In the genomic region with DNA sequence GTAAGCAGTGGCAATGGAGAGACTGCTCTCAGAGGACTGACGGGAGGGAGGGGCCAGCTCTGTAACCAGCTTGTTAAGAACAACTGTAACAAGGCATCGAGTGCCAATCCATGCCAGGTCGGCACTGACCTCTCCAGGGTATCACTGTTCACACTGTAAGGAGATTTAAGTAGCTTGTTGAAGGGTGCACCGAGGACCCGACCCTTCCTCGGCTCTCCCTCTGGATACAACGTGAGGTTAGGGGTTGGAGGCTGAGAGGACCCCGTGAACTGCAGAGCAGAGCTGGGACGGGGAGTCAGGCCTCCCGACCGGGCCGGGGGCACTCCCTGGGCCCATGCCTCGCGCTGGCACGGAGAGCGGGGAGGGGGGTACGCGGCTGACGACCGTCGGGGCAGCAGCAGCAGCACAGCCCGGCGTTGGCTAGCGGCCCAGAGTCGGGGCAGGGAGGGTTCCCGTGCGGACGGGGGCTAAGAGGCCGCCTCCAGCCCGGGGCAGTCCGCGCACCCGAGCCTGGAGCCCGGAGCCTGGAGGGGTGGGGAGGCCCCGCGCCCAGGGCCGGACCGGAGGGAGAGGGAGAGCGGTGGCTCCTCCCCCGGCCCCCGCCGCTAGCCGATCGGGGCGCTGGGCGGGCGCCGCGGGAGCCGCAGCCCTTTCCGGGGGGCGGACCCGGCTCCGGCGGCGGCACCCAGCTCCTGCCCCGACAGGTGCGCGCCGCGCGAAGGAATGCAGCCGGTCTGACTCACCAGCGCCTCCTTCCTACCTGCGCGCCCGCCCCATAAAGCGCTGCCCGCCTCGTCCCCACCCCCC, we compare ENCODE assay signal across 8 cellular contexts. TPM values are rescaled to one million over a fixed set of nuclear protein-coding genes. Genes with fewer than 3 reads are reported as not detected.
DNase-seq lines count a peak whose midpoint lies in the region; ATAC-seq and TF ChIP-seq lines count a peak whose summit lies in the region.

Gene ITGB4, plus strand, starts transcription at position 804 of the 807 bp plus-strand sequence. CDS start 3,245 bp downstream, outside the sequence.

- H3K36me3 Mint-ChIP-seq in endothelial cell (ENCODE audit: low read depth, unreplicated experiment) (no peaks in the 10 kb centered on the region), naive B cell (no peaks in the 10 kb centered on the region)
- no peaks in the 10 kb centered on the region for H3K36me3 Mint-ChIP-seq in stimulated activated memory B cell treated with anti-CD40 and anti-IgM and Interleukin-4, amounts not matched to agents 10 μg/mL and 1 μg/mL and 100 μg/mL, for 72 hours

- H3K9me3 ChIP-seq in MM.1S (replicated peaks; ENCODE audit: insufficient read depth, low read length): no peaks in the 10 kb centered on the region

- no peaks in the 10 kb centered on the region for H4K20me1 ChIP-seq in MM.1S (ENCODE audit: insufficient read depth, low read length)

- H3K27me3 ChIP-seq in MM.1S (replicated peaks; ENCODE audit: insufficient read depth, low read length): 0 out of 2 replicates have a peak, but pooled peaks cover 13% of the 10 kb centered on the region

- no peaks in the 10 kb centered on the region for H3K79me2 ChIP-seq in MM.1S (ENCODE audit: low read length)

- H2AFZ ChIP-seq in MM.1S (ENCODE audit: low read length): peak within 1 kb of the TSS; percentile 92

- peaks cover 9% of the 10 kb centered on the region; the same call in 1 of the 2 replicates for H3K4me1 ChIP-seq in MM.1S (ENCODE audit: low read length)

- peaks cover 6% of the 10 kb centered on the region for H3K27me3 Mint-ChIP-seq in endothelial cell (ENCODE audit: unreplicated experiment)
- H3K27me3 Mint-ChIP-seq in naive B cell: peaks cover 0 to 33% (median 6%) of the 10 kb centered on the region in 3 donors
- H3K27me3 Mint-ChIP-seq in stimulated activated memory B cell treated with anti-CD40 and anti-IgM and Interleukin-4, amounts not matched to agents 10 μg/mL and 1 μg/mL and 100 μg/mL, for 72 hours: peaks cover 34% of the 10 kb centered on the region

- peak within 1 kb of the TSS; percentile 100 for H3K4me2 ChIP-seq in MM.1S (ENCODE audit: low read depth, low read length)

- DNase-seq in D341Med (ENCODE audit: low spot score): peak; percentile 81
- DNase-seq in MM.1S: peak; percentile 87
- peak; percentile 10 to 14 (median 13) for DNase-seq in activated CD8-positive, alpha-beta memory T cell treated with anti-CD3 and anti-CD28 coated beads for 48 hours (ENCODE audit: low read depth in 2 of 3, low spot score in 2 of 3)
- peak; percentile 16 for DNase-seq in endothelial cell (ENCODE audit: low spot score)
- peak; percentile 43 for DNase-seq in naive B cell

- peak within 1 kb of the TSS; percentile 16 for H3K27ac Mint-ChIP-seq in endothelial cell (ENCODE audit: unreplicated experiment)
- H3K27ac Mint-ChIP-seq in naive B cell: no peak within 1 kb of the TSS
- H3K27ac Mint-ChIP-seq in stimulated activated memory B cell treated with anti-CD40 and anti-IgM and Interleukin-4, amounts not matched to agents 10 μg/mL and 1 μg/mL and 100 μg/mL, for 72 hours: peak within 1 kb of the TSS; percentile 47

- no peaks in the 10 kb centered on the region for H3K4me1 Mint-ChIP-seq in endothelial cell (ENCODE audit: unreplicated experiment)
- peaks cover 4 to 8% (median 8%) of the 10 kb centered on the region in 3 donors for H3K4me1 Mint-ChIP-seq in naive B cell
- H3K4me1 Mint-ChIP-seq in stimulated activated memory B cell treated with anti-CD40 and anti-IgM and Interleukin-4, amounts not matched to agents 10 μg/mL and 1 μg/mL and 100 μg/mL, for 72 hours: peaks cover 8% of the 10 kb centered on the region

- peak within 1 kb of the TSS; percentile 40 for H3K4me3 Mint-ChIP-seq in endothelial cell (ENCODE audit: unreplicated experiment)
- H3K4me3 Mint-ChIP-seq in naive B cell: peak within 1 kb of the TSS; percentile 72 to 86 (median 80)
- peak within 1 kb of the TSS; percentile 72 for H3K4me3 Mint-ChIP-seq in stimulated activated memory B cell treated with anti-CD40 and anti-IgM and Interleukin-4, amounts not matched to agents 10 μg/mL and 1 μg/mL and 100 μg/mL, for 72 hours

- no peaks in the 10 kb centered on the region for H3K36me3 ChIP-seq in MM.1S (replicated peaks; ENCODE audit: insufficient read depth, low read length)

- TF ChIP-seq CTCF in MM.1S (IDR thresholded peaks at IDR 0.05; ENCODE audit: low read length) (no peak), endothelial cell (IDR thresholded peaks at IDR 0.05; ENCODE audit: unreplicated experiment) (no peak)

- ATAC-seq in naive B cell (ENCODE audit: low read depth in 2 of 2): peak; percentile 86 to 87
- peak; percentile 84 for ATAC-seq in stimulated activated memory B cell treated with anti-CD40 and anti-IgM and Interleukin-4, amounts not matched to agents 10 μg/mL and 1 μg/mL and 100 μg/mL, for 72 hours
- no peak for ATAC-seq in HG03442 (IDR thresholded peaks at IDR 0.05; ENCODE audit: unreplicated experiment)
- ATAC-seq in HG02973 (IDR thresholded peaks at IDR 0.05; ENCODE audit: unreplicated experiment): no peak

- H3K9ac ChIP-seq in MM.1S (ENCODE audit: low read length): peak within 1 kb of the TSS; percentile 70

- peak within 1 kb of the TSS; percentile 75 for H3K4me3 ChIP-seq in MM.1S (ENCODE audit: low read length)

- H3K9me3 Mint-ChIP-seq in endothelial cell (ENCODE audit: unreplicated experiment) (no peaks in the 10 kb centered on the region), naive B cell (no peaks in the 10 kb centered on the region)
- no peaks in the 10 kb centered on the region for H3K9me3 Mint-ChIP-seq in stimulated activated memory B cell treated with anti-CD40 and anti-IgM and Interleukin-4, amounts not matched to agents 10 μg/mL and 1 μg/mL and 100 μg/mL, for 72 hours

- H3K9me2 ChIP-seq in MM.1S (replicated peaks; ENCODE audit: insufficient read depth, low read length): no peaks in the 10 kb centered on the region

- no peak within 1 kb of the TSS for H3K27ac ChIP-seq in MM.1S (ENCODE audit: low read length)

- H3F3A ChIP-seq in MM.1S (ENCODE audit: insufficient read depth, low read length): no peaks in the 10 kb centered on the region

RNA-seq across cellular contexts. Expression of gene ITGB4, which starts in this region (rescaled TPM):
- 0.54 TPM for total RNA-seq in endothelial cell (ENCODE audit: unreplicated experiment)
- 1 to 10 TPM in 2 of 6 donors, under 1 TPM in 2, not detected in 2; 0.67 to 1.6 (median 1.1) TPM for polyA plus RNA-seq in naive B cell (ENCODE audit: low read depth in 6 of 6)

Comparison
In these comparisons a context has a peak if more than half of its experiments do, and no peak if none do; other contexts are left out.
1. Peak in DNase-seq in endothelial cell; RNA of the gene not detected or under 1 TPM.
2. DNase-seq: peak in every context shown above with its lines; median percentile 87 in MM.1S; 81 in D341Med; 43 in naive B cell; 16 in endothelial cell; 13 in activated CD8-positive, alpha-beta memory T cell treated with anti-CD3 and anti-CD28 coated beads for 48 hours.
3. H3K27ac Mint-ChIP-seq: peak in endothelial cell (single experiment) and stimulated activated memory B cell treated with anti-CD40 and anti-IgM and Interleukin-4, amounts not matched to agents 10 μg/mL and 1 μg/mL and 100 μg/mL, for 72 hours (single experiment); none in naive B cell (0 of 6).
4. ATAC-seq: peak in naive B cell (2 of 2) and stimulated activated memory B cell treated with anti-CD40 and anti-IgM and Interleukin-4, amounts not matched to agents 10 μg/mL and 1 μg/mL and 100 μg/mL, for 72 hours (single experiment); none in HG03442 (single experiment) and HG02973 (single experiment).
5. Peak in every context shown above with its lines, with median percentiles within 50 percentile points of each other: H3K4me3 Mint-ChIP-seq.